In the genomic region with DNA sequence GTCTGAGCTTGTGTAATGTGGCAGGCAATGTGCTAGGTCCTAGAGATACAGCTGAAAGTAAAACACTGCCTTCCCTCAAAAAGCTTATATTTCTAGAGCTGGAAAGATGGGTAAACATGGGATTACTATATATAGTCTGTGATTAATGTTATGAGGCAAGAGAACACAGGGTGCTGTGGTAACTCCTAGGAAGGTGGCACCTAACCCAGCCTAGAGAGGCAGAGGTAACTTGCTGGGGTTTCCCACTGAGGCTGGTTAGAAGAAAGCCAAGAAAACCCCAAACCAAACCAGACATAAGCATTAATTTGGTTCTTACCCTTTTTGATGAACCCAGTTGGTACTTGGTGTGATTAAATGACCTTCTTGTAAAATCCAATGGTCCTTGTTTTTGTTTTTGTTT, we compare ENCODE assay signal across 26 cellular contexts.
"Had no signal": no experiment of that assay in that cellular context is flagged by ENCODE, and none has a peak within 500 bp of the region (broad histone marks: within the 10 kb centered on the region; RNA-seq: fewer than 3 reads in every experiment).

No MANE protein-coding gene starts in this region.

- DNase-seq: activated effector memory CD4-positive, alpha-beta T cell treated with anti-CD3 and anti-CD28 coated beads, Interleukin-2, amount 50 U/mL, for 16 hours; activated effector memory CD4-positive, alpha-beta T cell treated with Interleukin-2 at 50 U/mL for 16 hours; activated gamma-delta T cell; activated gamma-delta T cell treated with Interleukin-2 at 50 U/mL for 16 hours; activated naive CD4-positive, alpha-beta T cell; activated naive CD4-positive, alpha-beta T cell treated with anti-CD3 and anti-CD28 coated beads for 36 hours; activated naive CD4-positive, alpha-beta T cell treated with anti-CD3 and anti-CD28 coated beads, Interleukin-2, amount 10 ng/mL, durations not matched to agents 7 days and 5 days; activated naive CD4-positive, alpha-beta T cell treated with anti-CD3 and anti-CD28 coated beads, Interleukin-2, amount 50 U/mL, for 16 hours; activated naive CD4-positive, alpha-beta T cell treated with Interleukin-2 at 50 U/mL for 16 hours; activated naive CD8-positive, alpha-beta T cell treated with anti-CD3 and anti-CD28 coated beads for 36 hours; activated naive CD8-positive, alpha-beta T cell treated with anti-CD3 and anti-CD28 coated beads, Interleukin-2, amount 10 ng/mL, durations not matched to agents 7 days and 5 days; activated naive CD8-positive, alpha-beta T cell treated with anti-CD3 and anti-CD28 coated beads, Interleukin-2, amount 50 U/mL, for 24 hours; activated T-cell treated with anti-CD3 and anti-CD28 coated beads, Interleukin-2, amount 50 U/mL, for 24 hours; activated T-cell treated with anti-CD3 and anti-CD28 coated beads, Interleukin-2, amount 50 U/mL, for 4 hours; activated T-cell treated with anti-CD3 and anti-CD28 coated beads, Interleukin-2, amount 50 U/mL, for 48 hours; activated T-cell treated with anti-CD3 and anti-CD28 coated beads, Interleukin-2, amount 50 U/mL, for 72 hours; adrenal gland; amniotic stem cell; amygdala; anterior cingulate cortex; aorta; body of pancreas; brain microvascular endothelial cell; caudate nucleus; central memory CD4-positive, alpha-beta T cell; cerebellar nuclear complex had no signal
